Comparison of ENCODE assay signal across 8 cellular contexts in the genomic region with DNA sequence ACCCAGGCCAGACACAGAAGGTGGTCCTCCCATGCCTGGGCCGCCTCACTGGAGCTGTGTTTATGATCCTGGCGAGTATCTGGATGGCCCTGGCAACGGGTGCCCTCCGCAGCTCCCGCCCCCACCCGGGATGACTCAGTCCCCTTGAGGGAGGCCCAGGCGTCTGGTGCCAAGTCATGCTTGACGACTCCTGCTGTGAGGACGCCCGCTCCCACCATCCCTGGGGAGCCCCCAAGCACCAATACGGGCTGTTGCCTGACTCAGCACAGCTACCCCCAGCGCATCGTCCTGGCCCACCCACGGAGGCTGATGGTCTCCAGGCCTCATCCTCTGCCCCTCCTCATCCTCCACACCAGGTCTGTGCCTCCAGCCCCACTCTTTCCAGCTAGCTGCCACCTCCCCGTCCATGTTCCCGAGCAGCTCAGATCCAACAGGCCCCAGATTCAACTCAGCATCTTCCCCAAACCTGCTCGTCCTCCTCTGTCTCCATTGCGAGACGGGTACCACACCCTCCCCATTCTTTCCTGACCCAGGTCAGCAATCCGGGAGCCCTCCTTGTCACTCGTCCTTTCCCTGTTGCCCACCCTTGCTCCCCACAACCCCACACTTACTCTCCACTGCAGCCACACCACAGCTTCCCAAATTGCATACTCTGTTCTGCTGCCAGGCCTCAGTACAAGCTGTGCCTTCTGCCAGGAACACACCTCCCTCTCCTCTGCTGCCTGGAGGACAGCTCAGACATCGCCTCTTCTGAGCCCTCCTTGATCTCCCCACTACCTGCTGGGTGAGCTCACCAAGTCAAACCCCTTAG. TPM values are rescaled to one million over a fixed set of nuclear protein-coding genes. Genes with fewer than 3 reads are reported as not detected.
DNase-seq lines count a peak whose midpoint lies in the region; ATAC-seq and TF ChIP-seq lines count a peak whose summit lies in the region.

No MANE protein-coding gene starts in this region.

- DNase-seq in HT-29 (ENCODE audit: low spot score) (peak; percentile 22), iPS-NIHi11 (ENCODE audit: low spot score) (no peak)
- DNase-seq in activated CD4-positive, alpha-beta T cell treated with anti-CD3 and anti-CD28 coated beads for 48 hours = peak; percentile 59

- TF ChIP-seq EP300 in gastroesophageal sphincter (IDR thresholded peaks at IDR 0.05) = no peak

- peaks cover 0 to 13% (median 9%) of the 10 kb centered on the region in 11 experiments; a peak in 7 of 22 replicates for H3K27me3 ChIP-seq in BLaER1 treated with 17β-estradiol and CSF1 and Interleukin-3, amounts not matched to agents 10 nM and 100 nM
- H3K27me3 ChIP-seq in gastroesophageal sphincter = no peaks in the 10 kb centered on the region

- peak overlapping the region; percentile 91 to 100 (median 99) for H3K4me2 ChIP-seq in BLaER1 treated with 17β-estradiol and CSF1 and Interleukin-3, amounts not matched to agents 10 nM and 100 nM

- no peak for TF ChIP-seq POLR2A in gastroesophageal sphincter (IDR thresholded peaks at IDR 0.05)

- peak overlapping the region in 10 of 11 experiments; percentile 18 to 90 (median 76); a peak in 18 of 22 replicates for H3K27ac ChIP-seq in BLaER1 treated with 17β-estradiol and CSF1 and Interleukin-3, amounts not matched to agents 10 nM and 100 nM
- H3K27ac ChIP-seq in gastroesophageal sphincter = peak overlapping the region in 3 of 4 donors; percentile 82 to 91 (median 90)
- peak overlapping the region in 18 of 21 experiments; percentile 7 to 92 (median 72) for H3K27ac ChIP-seq in skin epidermis

- peak; percentile 25 for ATAC-seq in gastroesophageal sphincter
- no peak for ATAC-seq in HG03354 (IDR thresholded peaks at IDR 0.05; ENCODE audit: poor library complexity, severe bottlenecking, unreplicated experiment)
- no peak for ATAC-seq in GM18867 (IDR thresholded peaks at IDR 0.05; ENCODE audit: unreplicated experiment)

- no peaks in the 10 kb centered on the region for H3K9me3 ChIP-seq in BLaER1 treated with 17β-estradiol and CSF1 and Interleukin-3, amounts not matched to agents 10 nM and 100 nM (replicated peaks in 1 of 11)
- no peaks in the 10 kb centered on the region for H3K9me3 ChIP-seq in gastroesophageal sphincter

- H3K36me3 ChIP-seq in BLaER1 treated with 17β-estradiol and CSF1 and Interleukin-3, amounts not matched to agents 10 nM and 100 nM = peaks cover 0 to 2% (median 0%) of the 10 kb centered on the region in 11 experiments; a peak in 7 of 22 replicates
- peaks cover 0 to 3% of the 10 kb centered on the region in 2 donors for H3K36me3 ChIP-seq in gastroesophageal sphincter

- WGBS in gastroesophageal sphincter (ENCODE audit: low coverage in 1 of 2), 2 donors = 44 to 50% methylated on average over 9 to 11 of the region's 22 CpGs

- H3K4me1 ChIP-seq in BLaER1 treated with 17β-estradiol and CSF1 and Interleukin-3, amounts not matched to agents 10 nM and 100 nM = peaks cover 90 to 96% (median 93%) of the 10 kb centered on the region in 10 experiments
- peaks cover 0 to 97% (median 50%) of the 10 kb centered on the region in 3 donors for H3K4me1 ChIP-seq in gastroesophageal sphincter

- H3K4me3 ChIP-seq in BLaER1 treated with 17β-estradiol and CSF1 and Interleukin-3, amounts not matched to agents 10 nM and 100 nM = peak overlapping the region in 4 of 10 experiments; percentile 13 to 76 (median 37); a peak in 8 of 20 replicates
- H3K4me3 ChIP-seq in gastroesophageal sphincter (peak overlapping the region in 1 of 2 donors; percentile 2), skin epidermis (no peak overlapping the region)

- peak overlapping the region in 10 of 11 experiments; percentile 21 to 67 (median 62); a peak in 19 of 22 replicates for H3K9ac ChIP-seq in BLaER1 treated with 17β-estradiol and CSF1 and Interleukin-3, amounts not matched to agents 10 nM and 100 nM

- no peak for TF ChIP-seq CTCF in gastroesophageal sphincter (IDR thresholded peaks at IDR 0.05)

- peaks cover 0 to 27% (median 9%) of the 10 kb centered on the region in 11 experiments; a peak in 12 of 22 replicates for H4K20me1 ChIP-seq in BLaER1 treated with 17β-estradiol and CSF1 and Interleukin-3, amounts not matched to agents 10 nM and 100 nM

RNA-seq across cellular contexts. Expression of a gene that starts 2.6 kb away (rescaled TPM):
- 6.2 TPM in 2 replicates for total RNA-seq in HT-29 (2014; rRNA removed; shearing (Covaris generic))
- 1 to 10 TPM; 3.4 to 7.1 (median 3.8) TPM for total RNA-seq in gastroesophageal sphincter

RNA-seq across cellular contexts. Expression of a gene that starts 26.0 kb away (rescaled TPM):
- total RNA-seq in HT-29 (2014; rRNA removed; shearing (Covaris generic)) = 0.03 TPM in 1 of 2 replicates, not detected in the other
- total RNA-seq in gastroesophageal sphincter = 10 to 100 TPM in 1 of 4 donors, 1 to 10 TPM in 3; 1.6 to 11.6 (median 3.2) TPM

RNA-seq across cellular contexts. Expression of a gene that starts 44.2 kb away (rescaled TPM):
- total RNA-seq in HT-29 (2014; rRNA removed; shearing (Covaris generic)) = 8.3 and 8.5 TPM in 2 replicates
- total RNA-seq in gastroesophageal sphincter = 10 to 100 TPM; 22.2 to 25.7 (median 24.3) TPM
